In the genomic region with DNA sequence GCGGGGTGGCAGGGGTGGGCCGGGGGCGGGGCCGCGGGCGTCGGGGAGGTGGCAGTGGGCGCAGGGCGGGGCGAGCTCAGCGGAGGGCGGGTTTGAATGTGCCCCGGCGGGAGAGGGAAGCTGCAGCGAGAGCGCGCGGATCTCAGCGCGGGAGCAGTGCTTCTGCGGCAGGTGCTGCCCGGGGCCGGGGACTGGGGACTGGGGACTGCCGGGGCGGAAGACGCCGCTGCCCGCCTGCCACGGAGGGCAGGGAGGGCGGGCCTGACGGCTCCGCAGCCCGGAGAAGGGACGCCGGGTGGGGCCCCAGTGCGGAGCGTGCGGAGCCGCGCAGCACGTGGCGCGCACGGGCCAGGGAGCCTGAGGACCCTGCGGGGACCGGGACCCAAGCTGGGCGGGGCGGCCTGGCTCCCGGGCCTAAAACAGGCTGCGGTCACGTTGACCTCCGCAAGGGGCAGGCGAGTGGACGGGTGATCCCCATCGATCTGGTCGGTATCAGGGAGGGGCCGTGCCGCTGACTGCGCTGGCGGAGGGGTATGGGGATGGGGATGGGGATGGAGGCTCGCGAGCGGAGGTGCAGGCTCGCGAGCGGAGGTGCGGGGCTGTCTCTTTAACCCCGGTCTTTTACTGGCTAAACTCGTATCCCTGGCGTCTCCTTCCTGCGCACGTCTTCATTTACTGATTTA, we compare ENCODE assay signal across 8 cellular contexts. TPM values are rescaled to one million over a fixed set of nuclear protein-coding genes. Genes with fewer than 3 reads are reported as not detected.
DNase-seq lines count a peak whose midpoint lies in the region; ATAC-seq lines count a peak whose summit lies in the region.

TSS of gene SLC29A1 (plus strand) at position 125 of the 683 bp plus-strand sequence. CDS start 3,719 bp downstream, outside the sequence.

- H3K4me3 ChIP-seq in effector memory CD4-positive, alpha-beta T cell (ENCODE audit: insufficient read depth, low read depth, low read length, poor library complexity, severe bottlenecking), result peak within 1 kb of the TSS; percentile 66
- peak within 1 kb of the TSS; percentile 32 for H3K4me3 ChIP-seq in mesendoderm (ENCODE audit: low read length)

- no peak within 1 kb of the TSS for H2BK5ac ChIP-seq in mesendoderm (ENCODE audit: low read length)

- H3K9me3 ChIP-seq in effector memory CD4-positive, alpha-beta T cell (ENCODE audit: control insufficient read depth, low read length), result no peaks in the 10 kb centered on the region

- CTCF ChIA-PET in activated CD8-positive, alpha-beta memory T cell treated with anti-CD3 and anti-CD28 coated beads for 36 hours (lab: Charles Lee), result interaction anchor here (0.8 to 5.0 kb wide), 11 partner anchors 10 to 105 kb away, joined by 3 to 21 read pairs (median 6); partner anchors contain the start of gene SLC35B2

- peak within 1 kb of the TSS; percentile 81 for H3K4me2 ChIP-seq in mesendoderm (ENCODE audit: low read length)

- no peak within 1 kb of the TSS for H2BK15ac ChIP-seq in mesendoderm (replicated peaks; ENCODE audit: low read depth)

- H3K56ac ChIP-seq in mesendoderm (ENCODE audit: low read length), result peak within 1 kb of the TSS; percentile 82

- DNase-seq in SIG-M5 treated with dmso at 0.1 percent for 504 hours (lab: John Stamatoyannopoulos, UW; ENCODE audit: unreplicated experiment), result peak; percentile 69
- no peak for DNase-seq in SIG-M5 (lab: John Stamatoyannopoulos, UW)
- DNase-seq in NK-92 treated with Interleukin-12 subunit alpha and Interleukin-12 subunit beta, amount 100 ng/mL, for 24 hours (lab: John Stamatoyannopoulos, UW), result peak; percentile 76
- peak; percentile 70 to 75 (median 74) for DNase-seq in effector memory CD4-positive, alpha-beta T cell
- DNase-seq in mesendoderm, result peak; percentile 86
- peak; percentile 68 to 74 for DNase-seq in stimulated activated CD8-positive, alpha-beta memory T cell treated with anti-CD3 and anti-CD28 coated beads, Interleukin-15, amount 100 ng/mL, for 4 hours (ENCODE audit: low read depth in 2 of 2)

- no peak within 1 kb of the TSS for H4K8ac ChIP-seq in mesendoderm (ENCODE audit: low read depth, low read length)

- peak; percentile 41 for ATAC-seq in HG03439 (IDR thresholded peaks at IDR 0.05; ENCODE audit: unreplicated experiment)

- peak within 1 kb of the TSS; percentile 41 for H3K27ac ChIP-seq in effector memory CD4-positive, alpha-beta T cell (ENCODE audit: insufficient read depth, low read length, poor library complexity, severe bottlenecking)
- peak within 1 kb of the TSS; percentile 26 for H3K27ac ChIP-seq in mesendoderm (ENCODE audit: low read depth, low read length)

- H4K5ac ChIP-seq in mesendoderm (ENCODE audit: low read length), result no peak within 1 kb of the TSS

- H3K36me3 ChIP-seq in effector memory CD4-positive, alpha-beta T cell (ENCODE audit: control insufficient read depth, insufficient read depth, low read length), result no peaks in the 10 kb centered on the region
- H3K36me3 ChIP-seq in mesendoderm (ENCODE audit: control insufficient read depth, insufficient read depth, low read length), result no peaks in the 10 kb centered on the region

- WGBS in mesendoderm (ENCODE audit: extremely low coverage, insufficient coverage, low lambda C conversion rate), result no CpG with 5 or more reads among the region's 72 CpGs

- H2AK5ac ChIP-seq in mesendoderm (ENCODE audit: low read length), result no peak within 1 kb of the TSS

- peaks cover 10% of the 10 kb centered on the region for H3K79me2 ChIP-seq in mesendoderm (ENCODE audit: control insufficient read depth, insufficient read depth, low read length)

- H3K23ac ChIP-seq in mesendoderm (ENCODE audit: low read length), result peak within 1 kb of the TSS; percentile 59

- peak within 1 kb of the TSS; percentile 29 for H3K18ac ChIP-seq in mesendoderm (ENCODE audit: low read length)

- POLR2A ChIA-PET in activated CD8-positive, alpha-beta memory T cell treated with anti-CD3 and anti-CD28 coated beads for 36 hours (lab: Charles Lee), result interaction anchor here (0.6 to 4.3 kb wide), 5 partner anchors 13 to 82 kb away, joined by 3 to 47 read pairs (median 6); partner anchors contain the start of gene HSP90AB1

- no peak within 1 kb of the TSS for H3K4ac ChIP-seq in mesendoderm (ENCODE audit: low read depth, low read length)

- peaks cover 4% of the 10 kb centered on the region for H3K27me3 ChIP-seq in effector memory CD4-positive, alpha-beta T cell (replicated peaks; ENCODE audit: control insufficient read depth, insufficient read depth, low read length, poor library complexity, severe bottlenecking)
- H3K27me3 ChIP-seq in mesendoderm (ENCODE audit: insufficient read depth, low read length, poor library complexity), result no peaks in the 10 kb centered on the region

- H3K9ac ChIP-seq in mesendoderm (ENCODE audit: low read length), result peak within 1 kb of the TSS; percentile 65

- no peak within 1 kb of the TSS for H2BK120ac ChIP-seq in mesendoderm (ENCODE audit: low read depth, low read length)

- H3K79me1 ChIP-seq in mesendoderm (ENCODE audit: low read length), result peaks cover 3% of the 10 kb centered on the region

- H3K4me1 ChIP-seq in effector memory CD4-positive, alpha-beta T cell (ENCODE audit: control insufficient read depth, insufficient read depth, low read length, poor library complexity, severe bottlenecking), result peaks cover 18% of the 10 kb centered on the region
- H3K4me1 ChIP-seq in mesendoderm (ENCODE audit: control insufficient read depth, low read depth, low read length), result peaks cover 15% of the 10 kb centered on the region

RNA-seq across cellular contexts. Expression of gene SLC29A1, which starts in this region (rescaled TPM):
- 100 to 1,000 TPM; 116 TPM for total RNA-seq in activated CD8-positive, alpha-beta memory T cell treated with anti-CD3 and anti-CD28 coated beads for 36 hours
- polyA plus RNA-seq in mesendoderm (2013, experiment 1 of 2), result 76.7 TPM
- polyA plus RNA-seq in mesendoderm (2013, experiment 2 of 2), result 79.0 TPM
